In the genomic region with DNA sequence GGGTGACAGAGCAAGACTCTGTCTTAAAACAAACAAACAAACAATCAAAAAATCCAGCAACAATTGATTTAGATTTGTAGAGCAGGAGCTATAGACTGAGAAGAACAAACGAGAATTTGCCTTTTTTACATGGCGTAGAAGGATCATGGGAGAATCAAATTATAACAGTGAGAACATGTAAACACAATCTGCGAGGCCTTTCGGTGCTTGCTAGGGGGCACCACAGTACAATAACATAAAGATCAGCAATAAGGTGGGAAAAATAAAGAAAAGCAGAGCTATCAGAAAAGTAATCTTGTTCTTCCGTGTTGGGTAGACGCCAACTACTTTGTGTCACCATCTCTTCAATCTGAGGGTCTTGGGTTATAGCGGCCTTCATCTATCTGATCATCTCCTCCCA, we compare ENCODE assay signal across 12 cellular contexts.
DNase-seq lines count a peak whose midpoint lies in the region; ATAC-seq and TF ChIP-seq lines count a peak whose summit lies in the region.
"Had no signal": no experiment of that assay in that cellular context is flagged by ENCODE, and none has a peak within 500 bp of the region (broad histone marks: within the 10 kb centered on the region; RNA-seq: fewer than 3 reads in every experiment).

No MANE protein-coding gene starts in this region.

- no peaks in the 10 kb centered on the region for H3K9me3 ChIP-seq in WERI-Rb-1 (ENCODE audit: severe bottlenecking)
- H3K9me3 ChIP-seq: BLaER1 had no signal

- intact Hi-C loops in left cardiac atrium (cut with DNase I) = no loop called here

- H3K36me3 ChIP-seq in WERI-Rb-1 = no peaks in the 10 kb centered on the region
- H3K36me3 ChIP-seq: BLaER1 had no signal

- H3K4me3 ChIP-seq in HFF-Myc (replicated peaks; ENCODE audit: low read depth, low read length) (no peak overlapping the region), WERI-Rb-1 (ENCODE audit: low read depth, low read length) (no peak overlapping the region)
- H3K4me3 ChIP-seq: BLaER1, lung had no signal

- no peaks in the 10 kb centered on the region for H3K27me3 ChIP-seq in WERI-Rb-1 (ENCODE audit: insufficient read depth, low read depth, severe bottlenecking)
- H3K27me3 ChIP-seq: BLaER1 had no signal

- no peak for ATAC-seq in left cardiac atrium

- TF ChIP-seq CTCF in HFF-Myc (IDR thresholded peaks at IDR 0.05; ENCODE audit: low read depth, low read length, missing control alignments) = peak; percentile 19
- 0 out of 2 replicates have a peak, but pooled peaks have one; percentile 11 for TF ChIP-seq CTCF in WERI-Rb-1 (IDR thresholded peaks at IDR 0.05; ENCODE audit: low read depth, low read length)

- DNase-seq in NCI-H510A treated with DMSO at 0.1 percent for 48 hours (lab: John Stamatoyannopoulos, UW) (peak; percentile 15), NCI-H510A (lab: John Stamatoyannopoulos, UW) (no peak), HFF-Myc (ENCODE audit: extremely low read depth, low read depth) (no peak), WERI-Rb-1 (no peak), left kidney (ENCODE audit: low read depth, low spot score) (peak; percentile 11), caudate nucleus (lab: John Stamatoyannopoulos, UW) (no peak), OCI-M1 (lab: John Stamatoyannopoulos, UW) (no peak), left cardiac atrium (no peak)
- DNase-seq: NCI-H187, nucleus accumbens had no signal

- no peak overlapping the region for H3K27ac ChIP-seq in WERI-Rb-1
- no peak overlapping the region for H3K27ac ChIP-seq in caudate nucleus (ENCODE audit: low read depth, low read length)
- H3K27ac ChIP-seq: BLaER1 had no signal

Comparison
In these comparisons a context has a peak if more than half of its experiments do, and no peak if none do; other contexts are left out.
1. DNase-seq: peak in NCI-H510A treated with DMSO at 0.1 percent for 48 hours (single experiment) and left kidney (single experiment); none in NCI-H510A (single experiment), HFF-Myc (single experiment), WERI-Rb-1 (single experiment), caudate nucleus (0 of 61), OCI-M1 (single experiment) and left cardiac atrium (single experiment).